Comparison of ENCODE assay signal across 7 cellular contexts in genomic region chr4:129113438-129113837, GRCh38.
"Had no signal": no experiment of that assay in that cellular context is flagged by ENCODE, and none has a peak within 500 bp of the region (broad histone marks: within the 10 kb centered on the region; RNA-seq: fewer than 3 reads in every experiment).

No MANE protein-coding gene starts in this region.

- ATAC-seq: GM12878 had no signal

- DNase-seq: GDM1, GF-D8 had no signal

- H3K4me3 ChIP-seq: GM12878 had no signal

- FAIRE-seq: G401.6, GM12878, GM12891, GM18507, GM19239 had no signal
